1 cellular context compared by ENCODE assay signal in genomic region chr17:17819111-17819510, GRCh38.
TF ChIP-seq lines count a peak whose summit lies in the region.

No MANE protein-coding gene starts in this region.

TF ChIP-seq in H1, 55 proteins besides CTCF, POLR2A, EP300 and RAD21:
- TF ChIP-seq KDM4A (IDR thresholded peaks at IDR 0.05; ENCODE audit: low read depth, low read length, severe bottlenecking) (no peak), TEAD4 (IDR thresholded peaks at IDR 0.05; ENCODE audit: low read depth, low read length) (no peak), SIRT6 (IDR thresholded peaks at IDR 0.05; ENCODE audit: low read length) (no peak), USF2 (IDR thresholded peaks at IDR 0.05; ENCODE audit: low read length) (no peak), MAX (IDR thresholded peaks at IDR 0.05) (no peak), SP1 (IDR thresholded peaks at IDR 0.05; ENCODE audit: low read depth, low read length) (no peak), CBX5 (IDR thresholded peaks at IDR 0.05; ENCODE audit: low read depth, low read length) (no peak), SP4 (IDR thresholded peaks at IDR 0.05; ENCODE audit: low read length) (no peak), RFX5 (IDR thresholded peaks at IDR 0.05; ENCODE audit: borderline replicate concordance, low read depth, low read length) (no peak), HDAC6 (IDR thresholded peaks at IDR 0.05; ENCODE audit: low read depth, low read length) (no peak), BRCA1 (IDR thresholded peaks at IDR 0.05; ENCODE audit: low read depth, low read length) (no peak)
